ENCODE assay signal across 2 cellular contexts in the genomic region with DNA sequence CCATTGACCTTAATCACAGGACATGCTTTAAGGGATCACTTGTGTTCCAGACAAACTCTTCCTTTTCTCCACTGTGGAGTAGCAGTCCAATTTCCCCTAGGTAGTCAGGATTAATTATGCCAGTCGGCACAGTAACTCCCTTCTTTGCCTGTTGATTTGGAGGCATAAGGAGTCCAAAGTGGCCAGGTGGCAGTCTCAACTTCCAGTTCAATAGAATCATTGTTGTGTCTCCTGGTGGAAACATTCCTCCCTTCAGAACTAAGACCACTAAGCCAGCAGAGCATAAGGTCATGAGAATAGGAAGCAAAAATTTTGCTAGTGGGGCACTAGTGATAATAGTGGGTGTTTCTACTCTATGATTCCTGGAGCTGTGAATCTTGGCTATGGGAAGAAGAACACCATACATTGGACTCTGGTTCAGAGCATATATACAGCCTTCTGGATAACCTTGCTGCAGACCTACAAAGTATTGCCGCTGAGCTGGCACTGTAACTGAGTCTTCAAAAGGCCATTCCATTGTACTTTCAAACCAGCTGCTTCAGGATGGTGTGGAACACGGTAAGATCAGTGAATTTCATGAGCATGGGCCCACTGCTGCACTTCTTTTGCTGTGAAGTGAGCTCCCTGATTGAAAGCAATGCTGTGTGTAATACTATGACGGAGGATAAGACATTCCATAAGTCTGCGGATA.
TF ChIP-seq lines count a peak whose summit lies in the region.

No MANE protein-coding gene starts in this region.

TF ChIP-seq in HCT116, 20 proteins besides CTCF, POLR2A, EP300 and RAD21:
- no peak for TF ChIP-seq TCF7L2 (IDR thresholded peaks at IDR 0.05; ENCODE audit: borderline replicate concordance, extremely low read depth, insufficient read depth, insufficient read length)
- TF ChIP-seq, protein P1, sequence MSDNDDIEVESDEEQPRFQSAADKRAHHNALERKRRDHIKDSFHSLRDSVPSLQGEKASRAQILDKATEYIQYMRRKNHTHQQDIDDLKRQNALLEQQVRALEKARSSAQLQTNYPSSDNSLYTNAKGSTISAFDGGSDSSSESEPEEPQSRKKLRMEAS (IDR thresholded peaks at IDR 0.05) = no peak
- no peak for TF ChIP-seq EZH2 (IDR thresholded peaks at IDR 0.05)
TF ChIP-seq in HCT116: peak in this region for 0.

TF ChIP-seq in endothelial cell of umbilical vein, 7 proteins besides CTCF, POLR2A, EP300 and RAD21:
- TF ChIP-seq MYC (IDR thresholded peaks at IDR 0.05; ENCODE audit: low read depth, low read length) (no peak), JUN (IDR thresholded peaks at IDR 0.05; ENCODE audit: borderline replicate concordance, insufficient read depth, insufficient read length, low read depth) (no peak), FOS (IDR thresholded peaks at IDR 0.05; ENCODE audit: borderline replicate concordance, insufficient read depth, low read length) (no peak), EZH2 (IDR thresholded peaks at IDR 0.05; ENCODE audit: borderline replicate concordance, low read depth, low read length, severe bottlenecking) (no peak), GATA2 (IDR thresholded peaks at IDR 0.05; ENCODE audit: insufficient read depth, insufficient read length, low read depth, low read length) (no peak), POLR2AphosphoS5 (IDR thresholded peaks at IDR 0.05; ENCODE audit: insufficient read depth, low read depth, low read length) (no peak)
- TF ChIP-seq, protein P1 (IDR thresholded peaks at IDR 0.05; ENCODE audit: insufficient read depth, insufficient read length) = no peak
